Comparison of ENCODE assay signal across 1 cellular context in the genomic region with DNA sequence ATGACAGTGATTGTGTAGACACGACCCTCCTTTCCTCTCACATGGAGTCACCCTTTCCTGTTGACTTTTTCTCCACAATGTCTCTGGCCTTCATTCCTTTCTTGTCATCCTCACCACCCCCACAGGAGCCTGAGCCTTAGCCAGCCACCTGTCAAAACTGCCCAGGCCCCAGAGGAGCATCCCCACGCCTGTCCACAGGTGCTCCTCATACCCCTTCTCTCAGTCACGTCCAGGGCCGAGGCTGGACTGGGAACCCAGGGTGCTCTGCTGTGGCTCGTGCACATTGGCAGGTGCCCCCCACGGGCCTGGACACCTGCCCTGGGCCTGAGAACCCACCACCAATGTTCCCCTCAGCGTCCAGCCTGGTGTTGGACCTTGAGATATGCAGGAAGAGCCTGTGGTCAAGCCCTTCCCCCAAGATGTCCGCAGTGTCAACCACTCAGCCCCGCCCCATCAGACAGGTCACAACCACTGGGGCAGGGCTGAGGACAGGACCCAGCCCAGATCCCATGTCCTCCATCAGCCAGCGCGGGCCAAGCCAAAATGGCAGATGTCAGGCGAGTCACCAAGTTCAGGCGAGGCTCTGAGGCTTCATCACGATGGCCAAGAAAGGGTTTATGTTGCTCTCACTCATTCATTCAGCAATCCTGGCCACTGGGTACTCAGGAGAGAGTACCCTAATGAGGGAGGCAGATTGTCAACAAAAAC.
A peak's percentile ranks its signal among the peaks of the same experiment; 100 is the strongest.
TF ChIP-seq lines count a peak whose summit lies in the region.

No MANE protein-coding gene starts in this region.

TF ChIP-seq in HepG2, 621 proteins besides CTCF, POLR2A, EP300 and RAD21 (continued from another document and continues in another):
- TF ChIP-seq, protein P1, sequence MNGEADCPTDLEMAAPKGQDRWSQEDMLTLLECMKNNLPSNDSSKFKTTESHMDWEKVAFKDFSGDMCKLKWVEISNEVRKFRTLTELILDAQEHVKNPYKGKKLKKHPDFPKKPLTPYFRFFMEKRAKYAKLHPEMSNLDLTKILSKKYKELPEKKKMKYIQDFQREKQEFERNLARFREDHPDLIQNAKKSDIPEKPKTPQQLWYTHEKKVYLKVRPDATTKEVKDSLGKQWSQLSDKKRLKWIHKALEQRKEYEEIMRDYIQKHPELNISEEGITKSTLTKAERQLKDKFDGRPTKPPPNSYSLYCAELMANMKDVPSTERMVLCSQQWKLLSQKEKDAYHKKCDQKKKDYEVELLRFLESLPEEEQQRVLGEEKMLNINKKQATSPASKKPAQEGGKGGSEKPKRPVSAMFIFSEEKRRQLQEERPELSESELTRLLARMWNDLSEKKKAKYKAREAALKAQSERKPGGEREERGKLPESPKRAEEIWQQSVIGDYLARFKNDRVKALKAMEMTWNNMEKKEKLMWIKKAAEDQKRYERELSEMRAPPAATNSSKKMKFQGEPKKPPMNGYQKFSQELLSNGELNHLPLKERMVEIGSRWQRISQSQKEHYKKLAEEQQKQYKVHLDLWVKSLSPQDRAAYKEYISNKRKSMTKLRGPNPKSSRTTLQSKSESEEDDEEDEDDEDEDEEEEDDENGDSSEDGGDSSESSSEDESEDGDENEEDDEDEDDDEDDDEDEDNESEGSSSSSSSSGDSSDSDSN (CRISPR knock-in tag; IDR thresholded peaks at IDR 0.05) = peak; percentile 24; the same call in 1 of the 2 replicates
- no peak for TF ChIP-seq NONO (IDR thresholded peaks at IDR 0.05)
- TF ChIP-seq NONO (CRISPR knock-in tag; conservative IDR thresholded peaks at IDR 0.05) = peak; percentile 41; the same call in 1 of the 2 replicates
- TF ChIP-seq KAT7 (CRISPR knock-in tag; IDR thresholded peaks at IDR 0.05; ENCODE audit: borderline replicate concordance) = no peak
- no peak for TF ChIP-seq GATAD1 (CRISPR knock-in tag; IDR thresholded peaks at IDR 0.05)
- TF ChIP-seq ZBED4 (CRISPR knock-in tag; IDR thresholded peaks at IDR 0.05; ENCODE audit: borderline replicate concordance) = no peak
- no peak for TF ChIP-seq CCDC6 (CRISPR knock-in tag; IDR thresholded peaks at IDR 0.05)
- TF ChIP-seq DZIP1 (CRISPR knock-in tag; IDR thresholded peaks at IDR 0.05) = no peak
- TF ChIP-seq ZZZ3 (CRISPR knock-in tag; IDR thresholded peaks at IDR 0.05; ENCODE audit: borderline replicate concordance) = no peak
- no peak for TF ChIP-seq NCOA2 (CRISPR knock-in tag; IDR thresholded peaks at IDR 0.05)
- no peak for TF ChIP-seq KDM4B (CRISPR knock-in tag; IDR thresholded peaks at IDR 0.05)
- TF ChIP-seq ZSCAN29 (CRISPR knock-in tag; conservative IDR thresholded peaks at IDR 0.05) = no peak
- peak; percentile 18; the same call in 1 of the 2 replicates for TF ChIP-seq PHF21A (CRISPR knock-in tag; IDR thresholded peaks at IDR 0.05)
- TF ChIP-seq CHD4 (IDR thresholded peaks at IDR 0.05; ENCODE audit: borderline replicate concordance, low read length) = no peak
- TF ChIP-seq CENPT (CRISPR knock-in tag; IDR thresholded peaks at IDR 0.05; ENCODE audit: low read depth) = no peak
- no peak for TF ChIP-seq GTF2F1 (IDR thresholded peaks at IDR 0.05; ENCODE audit: low read length)
- peak; percentile 39 for TF ChIP-seq YY1 (IDR thresholded peaks at IDR 0.05; ENCODE audit: insufficient read depth, insufficient replicate concordance, low read depth, low read length)
- TF ChIP-seq, protein P2, sequence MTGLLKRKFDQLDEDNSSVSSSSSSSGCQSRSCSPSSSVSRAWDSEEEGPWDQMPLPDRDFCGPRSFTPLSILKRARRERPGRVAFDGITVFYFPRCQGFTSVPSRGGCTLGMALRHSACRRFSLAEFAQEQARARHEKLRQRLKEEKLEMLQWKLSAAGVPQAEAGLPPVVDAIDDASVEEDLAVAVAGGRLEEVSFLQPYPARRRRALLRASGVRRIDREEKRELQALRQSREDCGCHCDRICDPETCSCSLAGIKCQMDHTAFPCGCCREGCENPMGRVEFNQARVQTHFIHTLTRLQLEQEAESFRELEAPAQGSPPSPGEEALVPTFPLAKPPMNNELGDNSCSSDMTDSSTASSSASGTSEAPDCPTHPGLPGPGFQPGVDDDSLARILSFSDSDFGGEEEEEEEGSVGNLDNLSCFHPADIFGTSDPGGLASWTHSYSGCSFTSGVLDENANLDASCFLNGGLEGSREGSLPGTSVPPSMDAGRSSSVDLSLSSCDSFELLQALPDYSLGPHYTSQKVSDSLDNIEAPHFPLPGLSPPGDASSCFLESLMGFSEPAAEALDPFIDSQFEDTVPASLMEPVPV (CRISPR knock-in tag; IDR thresholded peaks at IDR 0.05) = no peak
- TF ChIP-seq ZNF775 (CRISPR knock-in tag; IDR thresholded peaks at IDR 0.05; ENCODE audit: borderline replicate concordance) = no peak
- TF ChIP-seq ATM (IDR thresholded peaks at IDR 0.05; ENCODE audit: borderline replicate concordance) = no peak
- TF ChIP-seq ZNF672 (CRISPR knock-in tag; IDR thresholded peaks at IDR 0.05) = no peak
- TF ChIP-seq STAG1 (CRISPR knock-in tag; IDR thresholded peaks at IDR 0.05) = no peak
- TF ChIP-seq, protein P3, sequence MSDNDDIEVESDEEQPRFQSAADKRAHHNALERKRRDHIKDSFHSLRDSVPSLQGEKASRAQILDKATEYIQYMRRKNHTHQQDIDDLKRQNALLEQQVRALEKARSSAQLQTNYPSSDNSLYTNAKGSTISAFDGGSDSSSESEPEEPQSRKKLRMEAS (IDR thresholded peaks at IDR 0.05) = peak; percentile 51; the same call in 1 of the 2 replicates
- TF ChIP-seq ZNF768 (CRISPR knock-in tag; IDR thresholded peaks at IDR 0.05) = peak; percentile 34; the same call in 1 of the 2 replicates
- 0 out of 2 replicates have a peak, but pooled peaks have one; percentile 28 for TF ChIP-seq FOXO1 (CRISPR knock-in tag; IDR thresholded peaks at IDR 0.05)
- TF ChIP-seq, protein P4, sequence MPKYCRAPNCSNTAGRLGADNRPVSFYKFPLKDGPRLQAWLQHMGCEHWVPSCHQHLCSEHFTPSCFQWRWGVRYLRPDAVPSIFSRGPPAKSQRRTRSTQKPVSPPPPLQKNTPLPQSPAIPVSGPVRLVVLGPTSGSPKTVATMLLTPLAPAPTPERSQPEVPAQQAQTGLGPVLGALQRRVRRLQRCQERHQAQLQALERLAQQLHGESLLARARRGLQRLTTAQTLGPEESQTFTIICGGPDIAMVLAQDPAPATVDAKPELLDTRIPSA (CRISPR knock-in tag; IDR thresholded peaks at IDR 0.05; ENCODE audit: borderline replicate concordance) = no peak
- TF ChIP-seq SATB2 (CRISPR knock-in tag; IDR thresholded peaks at IDR 0.05) = no peak
- 0 out of 2 replicates have a peak, but pooled peaks have one; percentile 17 for TF ChIP-seq ZNF780A (CRISPR knock-in tag; IDR thresholded peaks at IDR 0.05)
- no peak for TF ChIP-seq ZNF709 (CRISPR knock-in tag; IDR thresholded peaks at IDR 0.05)
- TF ChIP-seq ZNF687 (CRISPR knock-in tag; IDR thresholded peaks at IDR 0.05) = peak; percentile 32; the same call in 1 of the 2 replicates
- TF ChIP-seq ZNF20 (CRISPR knock-in tag; IDR thresholded peaks at IDR 0.05) = no peak
- TF ChIP-seq SAP130 (CRISPR knock-in tag; IDR thresholded peaks at IDR 0.05; ENCODE audit: low read depth) = peak; percentile 28; the same call in 1 of the 2 replicates
- no peak for TF ChIP-seq RFXANK (CRISPR knock-in tag; IDR thresholded peaks at IDR 0.05)
- TF ChIP-seq JARID2 (CRISPR knock-in tag; IDR thresholded peaks at IDR 0.05; ENCODE audit: insufficient replicate concordance) = no peak
- TF ChIP-seq ZNF674 (CRISPR knock-in tag; IDR thresholded peaks at IDR 0.05; ENCODE audit: low read depth) = no peak
- peak; percentile 33; the same call in 1 of the 2 replicates for TF ChIP-seq MYNN (CRISPR knock-in tag; IDR thresholded peaks at IDR 0.05; ENCODE audit: low read depth)
- TF ChIP-seq PITX1 (CRISPR knock-in tag; IDR thresholded peaks at IDR 0.05) = 0 out of 2 replicates have a peak, but pooled peaks have one; percentile 6
- TF ChIP-seq MLLT10 (CRISPR knock-in tag; IDR thresholded peaks at IDR 0.05) = no peak
- TF ChIP-seq, protein P5, sequence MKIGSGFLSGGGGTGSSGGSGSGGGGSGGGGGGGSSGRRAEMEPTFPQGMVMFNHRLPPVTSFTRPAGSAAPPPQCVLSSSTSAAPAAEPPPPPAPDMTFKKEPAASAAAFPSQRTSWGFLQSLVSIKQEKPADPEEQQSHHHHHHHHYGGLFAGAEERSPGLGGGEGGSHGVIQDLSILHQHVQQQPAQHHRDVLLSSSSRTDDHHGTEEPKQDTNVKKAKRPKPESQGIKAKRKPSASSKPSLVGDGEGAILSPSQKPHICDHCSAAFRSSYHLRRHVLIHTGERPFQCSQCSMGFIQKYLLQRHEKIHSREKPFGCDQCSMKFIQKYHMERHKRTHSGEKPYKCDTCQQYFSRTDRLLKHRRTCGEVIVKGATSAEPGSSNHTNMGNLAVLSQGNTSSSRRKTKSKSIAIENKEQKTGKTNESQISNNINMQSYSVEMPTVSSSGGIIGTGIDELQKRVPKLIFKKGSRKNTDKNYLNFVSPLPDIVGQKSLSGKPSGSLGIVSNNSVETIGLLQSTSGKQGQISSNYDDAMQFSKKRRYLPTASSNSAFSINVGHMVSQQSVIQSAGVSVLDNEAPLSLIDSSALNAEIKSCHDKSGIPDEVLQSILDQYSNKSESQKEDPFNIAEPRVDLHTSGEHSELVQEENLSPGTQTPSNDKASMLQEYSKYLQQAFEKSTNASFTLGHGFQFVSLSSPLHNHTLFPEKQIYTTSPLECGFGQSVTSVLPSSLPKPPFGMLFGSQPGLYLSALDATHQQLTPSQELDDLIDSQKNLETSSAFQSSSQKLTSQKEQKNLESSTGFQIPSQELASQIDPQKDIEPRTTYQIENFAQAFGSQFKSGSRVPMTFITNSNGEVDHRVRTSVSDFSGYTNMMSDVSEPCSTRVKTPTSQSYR (CRISPR knock-in tag; IDR thresholded peaks at IDR 0.05; ENCODE audit: borderline replicate concordance) = peak; percentile 53
